ENCODE assay signal across 33 cellular contexts in the genomic region with DNA sequence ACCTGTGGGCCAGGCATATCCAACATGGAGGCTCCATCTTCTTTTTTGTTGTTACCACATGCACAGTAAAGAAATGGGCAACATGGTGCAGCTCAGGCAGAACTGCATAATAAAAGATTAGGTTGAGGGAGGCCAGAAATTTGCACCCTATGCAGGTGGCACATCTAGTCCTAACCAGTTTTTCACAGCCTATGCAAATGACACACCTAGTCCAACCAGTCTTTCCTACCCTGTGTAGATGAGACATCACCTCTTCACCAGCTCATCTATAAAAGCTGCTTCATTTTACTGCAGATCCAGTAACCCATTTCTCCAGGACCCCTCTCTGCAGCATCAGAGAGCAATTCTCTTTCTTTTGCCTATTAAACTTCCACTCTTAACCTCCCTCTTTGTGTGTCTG.
"Had no signal": no experiment of that assay in that cellular context is flagged by ENCODE, and none has a peak within 500 bp of the region (broad histone marks: within the 10 kb centered on the region; RNA-seq: fewer than 3 reads in every experiment).

No MANE protein-coding gene starts in this region.

- ATAC-seq: activated CD4-positive, CD25-positive, alpha-beta regulatory T cell treated with anti-CD3 and anti-CD28 coated beads, Interleukin-2, amount 50 U/mL, for 24 hours; activated CD8-positive, alpha-beta T cell treated with anti-CD3 and anti-CD28 coated beads for 36 hours; activated T-cell treated with anti-CD3 and anti-CD28 coated beads, Interleukin-2, amount 50 U/mL, for 4 hours; activated T-helper 17 cell treated with anti-CD3 and anti-CD28 coated beads, Interleukin-2, amount 50 U/mL, for 72 hours; effector memory CD8-positive, alpha-beta T cell; foreskin keratinocyte; gastrocnemius medialis; heart left ventricle; T-helper 17 cell had no signal

- H3K4me3 ChIP-seq: gastrocnemius medialis, heart left ventricle had no signal

- H3K27me3 Mint-ChIP-seq: activated B cell treated with CpG ODN at 0.5 μM for 24 hours; activated CD8-positive, alpha-beta T cell treated with anti-CD3 and anti-CD28 coated beads for 36 hours; activated naive CD8-positive, alpha-beta T cell; activated T-helper 17 cell treated with anti-CD3 and anti-CD28 coated beads, Interleukin-2, amount 50 U/mL, for 72 hours; effector memory CD8-positive, alpha-beta T cell; T-helper 17 cell had no signal

- H3K27ac ChIP-seq: brain microvascular endothelial cell, epithelial cell of prostate, foreskin keratinocyte, gastrocnemius medialis, heart left ventricle, WERI-Rb-1 had no signal

- H3K9me3 ChIP-seq: gastrocnemius medialis, heart left ventricle had no signal

- H3K27me3 ChIP-seq: brain microvascular endothelial cell, foreskin keratinocyte, gastrocnemius medialis, heart left ventricle had no signal

- H3K36me3 ChIP-seq: brain microvascular endothelial cell, gastrocnemius medialis, heart left ventricle, WERI-Rb-1 had no signal

- DNase-seq: activated B cell treated with CpG ODN at 0.5 μM for 24 hours; activated CD4-positive, alpha-beta T cell treated with anti-CD3 and anti-CD28 coated beads for 48 hours; activated CD4-positive, alpha-beta T cell treated with anti-CD3 and anti-CD28 coated beads, Interleukin-2, amount 50 U/mL, for 1 hour; activated CD4-positive, alpha-beta T cell treated with anti-CD3 and anti-CD28 coated beads, Interleukin-2, amount 50 U/mL, for 48 hours; activated CD8-positive, alpha-beta memory T cell treated with anti-CD3 and anti-CD28 coated beads for 24 hours; activated CD8-positive, alpha-beta T cell treated with anti-CD3 and anti-CD28 coated beads for 36 hours; activated effector memory CD4-positive, alpha-beta T cell treated with Interleukin-2 at 50 U/mL for 16 hours; activated gamma-delta T cell treated with Interleukin-2 at 50 U/mL for 16 hours; activated naive CD4-positive, alpha-beta T cell treated with anti-CD3 and anti-CD28 coated beads, Interleukin-2, amount 50 U/mL, for 16 hours; activated naive CD4-positive, alpha-beta T cell treated with Interleukin-2 at 50 U/mL for 16 hours; activated T-cell treated with anti-CD3 and anti-CD28 coated beads, Interleukin-2, amount 50 U/mL, for 4 hours; amniotic stem cell; anterior cingulate cortex; brain microvascular endothelial cell; caudate nucleus; cortex of kidney; dermis blood vessel endothelial cell; effector CD4-positive, alpha-beta T cell; effector memory CD8-positive, alpha-beta T cell; foreskin keratinocyte; gastrocnemius medialis; glutamatergic neuron; heart left ventricle; T-helper 17 cell; T1000; WERI-Rb-1 had no signal

- H3K4me3 Mint-ChIP-seq: activated B cell treated with CpG ODN at 0.5 μM for 24 hours; activated CD8-positive, alpha-beta T cell treated with anti-CD3 and anti-CD28 coated beads for 36 hours; activated naive CD8-positive, alpha-beta T cell; activated T-cell treated with anti-CD3 and anti-CD28 coated beads, Interleukin-2, amount 50 U/mL, for 4 hours; activated T-helper 17 cell treated with anti-CD3 and anti-CD28 coated beads, Interleukin-2, amount 50 U/mL, for 72 hours; effector memory CD8-positive, alpha-beta T cell; T-helper 17 cell; T-helper 2 cell treated with Interferon-gamma antibody and Interleukin-4, amounts not matched to agents 5 μg/mL and 100 μg/mL, for 36 hours had no signal

- H3K4me1 Mint-ChIP-seq: activated B cell treated with CpG ODN at 0.5 μM for 24 hours; activated T-helper 17 cell treated with anti-CD3 and anti-CD28 coated beads, Interleukin-2, amount 50 U/mL, for 72 hours; T-helper 17 cell had no signal

- H3K4me1 ChIP-seq: gastrocnemius medialis, heart left ventricle had no signal

- H3K27ac Mint-ChIP-seq: activated B cell treated with CpG ODN at 0.5 μM for 24 hours; activated CD8-positive, alpha-beta T cell treated with anti-CD3 and anti-CD28 coated beads for 36 hours; activated naive CD8-positive, alpha-beta T cell; activated T-helper 17 cell treated with anti-CD3 and anti-CD28 coated beads, Interleukin-2, amount 50 U/mL, for 72 hours; effector memory CD8-positive, alpha-beta T cell; T-helper 17 cell; T-helper 2 cell treated with Interferon-gamma antibody and Interleukin-4, amounts not matched to agents 5 μg/mL and 100 μg/mL, for 36 hours had no signal

- FAIRE-seq: astrocyte, colon had no signal

- H3K36me3 Mint-ChIP-seq: activated naive CD8-positive, alpha-beta T cell had no signal
